10 cellular contexts compared by ENCODE assay signal in the genomic region with DNA sequence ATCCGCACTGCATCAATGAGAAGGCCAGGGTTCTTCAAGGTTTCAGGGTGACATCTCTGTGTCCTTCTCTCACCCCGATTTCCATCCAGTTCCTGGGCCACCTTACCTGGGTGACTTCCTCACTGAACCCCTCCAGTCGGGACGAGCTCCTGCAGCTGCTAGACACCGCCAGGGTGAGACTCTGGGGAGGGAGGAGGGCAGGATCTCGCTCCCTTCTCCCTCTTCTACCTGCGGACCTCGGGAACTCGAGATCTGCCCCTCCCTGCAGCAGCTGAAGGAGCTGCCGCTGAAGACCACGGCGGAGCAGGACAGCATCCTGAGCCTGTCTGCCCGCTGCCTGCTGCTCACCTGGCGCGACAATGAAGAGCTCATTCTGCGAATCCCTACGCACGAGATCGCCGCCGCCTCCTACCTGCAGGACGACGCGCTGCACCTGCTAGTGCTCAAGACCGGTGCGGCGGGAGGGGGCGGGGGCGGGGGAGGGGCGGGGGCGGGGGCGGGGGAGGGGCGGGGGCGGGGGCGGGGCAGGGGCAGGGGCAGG. TPM values are rescaled to one million over a fixed set of nuclear protein-coding genes. Genes with fewer than 3 reads are reported as not detected.
DNase-seq lines count a peak whose midpoint lies in the region; ATAC-seq and TF ChIP-seq lines count a peak whose summit lies in the region.
"Had no signal": no experiment of that assay in that cellular context is flagged by ENCODE, and none has a peak within 500 bp of the region (broad histone marks: within the 10 kb centered on the region; RNA-seq: fewer than 3 reads in every experiment).

No MANE protein-coding gene starts in this region.

- H3K4me1 ChIP-seq in HCT116 (ENCODE audit: control insufficient read depth in 1 of 2, insufficient read depth in 2 of 2, low read length in 2 of 2) = peaks cover 9 to 24% of the 10 kb centered on the region in 2 experiments

- no peaks in the 10 kb centered on the region for H3K9me2 ChIP-seq in HCT116 (ENCODE audit: insufficient read depth)

- ATAC-seq in HCT116 = peak; percentile 71
- no peak for ATAC-seq in HG03342 (IDR thresholded peaks at IDR 0.05; ENCODE audit: unreplicated experiment)
- no peak for ATAC-seq in GM19328 (IDR thresholded peaks at IDR 0.05; ENCODE audit: unreplicated experiment)

- TF ChIP-seq POLR2A in HCT116 (IDR thresholded peaks at IDR 0.05; ENCODE audit: borderline replicate concordance, extremely low read depth, insufficient read depth, insufficient read length) = no peak

- no peak overlapping the region for H3K27ac Mint-ChIP-seq in activated T-cell treated with anti-CD3 and anti-CD28 coated beads, Interleukin-2, amount 50 U/mL, for 24 hours
- H3K27ac Mint-ChIP-seq in stimulated activated naive CD8-positive, alpha-beta T cell treated with anti-CD3 and anti-CD28 coated beads, Interleukin-15, Interleukin-2, amounts not matched to agents 100 ng/mL and 50 ng/mL, for 24 hours = no peak overlapping the region

- H3K36me3 Mint-ChIP-seq in activated T-cell treated with anti-CD3 and anti-CD28 coated beads, Interleukin-2, amount 50 U/mL, for 24 hours (ENCODE audit: low read depth) = no peaks in the 10 kb centered on the region
- H3K36me3 Mint-ChIP-seq in stimulated activated naive CD8-positive, alpha-beta T cell treated with anti-CD3 and anti-CD28 coated beads, Interleukin-15, Interleukin-2, amounts not matched to agents 100 ng/mL and 50 ng/mL, for 24 hours (ENCODE audit: low read depth) = no peaks in the 10 kb centered on the region

- H3K9me3 ChIP-seq in HCT116 (ENCODE audit: control insufficient read depth in 1 of 2, insufficient read depth in 1 of 2, low read depth in 1 of 2, low read length in 2 of 2) = no peaks in the 10 kb centered on the region

- no peaks in the 10 kb centered on the region for H3K9me3 Mint-ChIP-seq in activated T-cell treated with anti-CD3 and anti-CD28 coated beads, Interleukin-2, amount 50 U/mL, for 24 hours
- no peaks in the 10 kb centered on the region for H3K9me3 Mint-ChIP-seq in stimulated activated naive CD8-positive, alpha-beta T cell treated with anti-CD3 and anti-CD28 coated beads, Interleukin-15, Interleukin-2, amounts not matched to agents 100 ng/mL and 50 ng/mL, for 24 hours

- H3K4me1 Mint-ChIP-seq in activated T-cell treated with anti-CD3 and anti-CD28 coated beads, Interleukin-2, amount 50 U/mL, for 24 hours (ENCODE audit: low read depth) = peaks cover 19% of the 10 kb centered on the region
- peaks cover 23% of the 10 kb centered on the region for H3K4me1 Mint-ChIP-seq in stimulated activated naive CD8-positive, alpha-beta T cell treated with anti-CD3 and anti-CD28 coated beads, Interleukin-15, Interleukin-2, amounts not matched to agents 100 ng/mL and 50 ng/mL, for 24 hours (ENCODE audit: low read depth)

- DNase-seq in HCT116 (ENCODE audit: low read depth, low spot score) (peak; percentile 79), NCI-H345 treated with DMSO at 0.1 percent for 48 hours (lab: John Stamatoyannopoulos, UW; ENCODE audit: unreplicated experiment) (peak; percentile 92), islet precursor cell (peak; percentile 93), foreskin melanocyte (no peak)
- no peak for DNase-seq in activated T-cell treated with anti-CD3 and anti-CD28 coated beads, Interleukin-2, amount 50 U/mL, for 24 hours

- H3K27ac ChIP-seq in HCT116 (ENCODE audit: low read depth, low read length) = no peak overlapping the region; the same call in 1 of the 2 replicates

- H3K4me3 Mint-ChIP-seq in activated T-cell treated with anti-CD3 and anti-CD28 coated beads, Interleukin-2, amount 50 U/mL, for 24 hours = peak overlapping the region; percentile 59
- peak overlapping the region; percentile 45 for H3K4me3 Mint-ChIP-seq in stimulated activated naive CD8-positive, alpha-beta T cell treated with anti-CD3 and anti-CD28 coated beads, Interleukin-15, Interleukin-2, amounts not matched to agents 100 ng/mL and 50 ng/mL, for 24 hours

- H4K20me1 ChIP-seq in HCT116 (ENCODE audit: insufficient read depth) = no peaks in the 10 kb centered on the region

- CTCF ChIA-PET in HCT116 (lab: Charles Lee) = interaction anchor here (0.9 to 2.0 kb wide), 11 partner anchors 9 to 171 kb away, joined by 3 to 27 read pairs (median 7); partner anchors contain the start of gene PDRG1

- 0 out of 2 replicates have a peak overlapping the region, but pooled peaks have one; percentile 21 for H3K9ac ChIP-seq in HCT116 (ENCODE audit: low read length)

- peak; percentile 32 to 52 (median 35); a peak in 4 of 6 replicates for TF ChIP-seq CTCF in HCT116 (IDR thresholded peaks at IDR 0.05 in 2 of 3, conservative IDR thresholded peaks at IDR 0.05 in 1 of 3; ENCODE audit: borderline replicate concordance in 1 of 3, insufficient read depth in 1 of 3, low read depth in 2 of 3, low read length in 2 of 3)

- peak overlapping the region; percentile 42 to 55 for H3K4me3 ChIP-seq in HCT116 (replicated peaks in 1 of 2; ENCODE audit: low read depth in 1 of 2, low read length in 2 of 2)

- peak; percentile 33 for TF ChIP-seq RAD21 in HCT116 (IDR thresholded peaks at IDR 0.05; ENCODE audit: low read depth)

- H3K79me2 ChIP-seq in HCT116 (ENCODE audit: insufficient read depth, low read length) = no peaks in the 10 kb centered on the region

- H3K4me2 ChIP-seq in HCT116 (ENCODE audit: low read length) = peak overlapping the region; percentile 89

- POLR2A ChIA-PET in HCT116 (lab: Charles Lee) = interaction anchor here (0.8 to 1.4 kb wide), 5 partner anchors 8 to 155 kb away, joined by 3 to 6 read pairs (median 3); no protein-coding TSS in a partner anchor

- peaks cover 10% of the 10 kb centered on the region for H3K27me3 ChIP-seq in HCT116 (ENCODE audit: insufficient read depth, low read length)

- RAD21 ChIA-PET in HCT116 (lab: Charles Lee; ENCODE audit: low non-redundant PET in 1 of 2, low total read pairs in 2 of 2, uncharacterized antibody in 2 of 2, unreplicated experiment in 2 of 2) = interaction anchor here (0.7 to 1.5 kb wide), 4 partner anchors 65 to 498 kb away, joined by 3 to 6 read pairs (median 4); partner anchors contain the start of gene PDRG1 (in 1 of the 2)

- intact Hi-C loops in HCT116 (cut with micrococcal nuclease) = loop anchor here (5.0 kb wide), 1 partner anchor 465 kb away; no protein-coding TSS in a partner anchor

- no peaks in the 10 kb centered on the region for H3K36me3 ChIP-seq in HCT116 (ENCODE audit: control insufficient read depth in 1 of 2, insufficient read depth in 2 of 2, low read length in 2 of 2)

- peaks cover 73% of the 10 kb centered on the region for H3K27me3 Mint-ChIP-seq in activated T-cell treated with anti-CD3 and anti-CD28 coated beads, Interleukin-2, amount 50 U/mL, for 24 hours
- peaks cover 66% of the 10 kb centered on the region for H3K27me3 Mint-ChIP-seq in stimulated activated naive CD8-positive, alpha-beta T cell treated with anti-CD3 and anti-CD28 coated beads, Interleukin-15, Interleukin-2, amounts not matched to agents 100 ng/mL and 50 ng/mL, for 24 hours

- BruUV-seq in HCT116 (replicated peaks; lab: Mats Ljungman, UMichigan) = no TSS peak

- peak overlapping the region; percentile 95 for H2AFZ ChIP-seq in HCT116 (ENCODE audit: low read depth, low read length, poor library complexity, severe bottlenecking)

TF ChIP-seq in HCT116, 20 proteins besides CTCF, POLR2A, EP300 and RAD21:
- TF ChIP-seq POLR2AphosphoS5 (IDR thresholded peaks at IDR 0.05; ENCODE audit: low read depth, low read length) = no peak
- TF ChIP-seq MAX (IDR thresholded peaks at IDR 0.05) = peak; percentile 68

RNA-seq across cellular contexts. Expression of gene CCM2L, which starts 7.5 kb away (rescaled TPM):
- 1.4 TPM for total RNA-seq in HCT116 (2021; ENCODE audit: unreplicated experiment)
- polyA plus RNA-seq in HCT116 (2012) = 0.75 and 1.3 TPM in 2 replicates
- total RNA-seq: M059J had no signal

RNA-seq across cellular contexts. Expression of gene HCK, which starts 34.3 kb away (rescaled TPM):
- total RNA-seq in HCT116 (2021; ENCODE audit: unreplicated experiment) = 0.17 TPM
- polyA plus RNA-seq in HCT116 (2012) = 0.09 TPM in 1 of 2 replicates, not detected in the other
- total RNA-seq: glomerular endothelial cell had no signal

RNA-seq across cellular contexts. Expression of gene XKR7, which starts 49.8 kb away (rescaled TPM):
- total RNA-seq in HCT116 (2021; ENCODE audit: unreplicated experiment) = not detected
- polyA plus RNA-seq in HCT116 (2012) = not detected in 2 replicates
- total RNA-seq: glomerular endothelial cell had no signal

Comparison
In these comparisons a context has a peak if more than half of its experiments do, and no peak if none do; other contexts are left out.
1. DNase-seq: peak in HCT116 (single experiment), NCI-H345 treated with DMSO at 0.1 percent for 48 hours (single experiment) and islet precursor cell (single experiment); none in activated T-cell treated with anti-CD3 and anti-CD28 coated beads, Interleukin-2, amount 50 U/mL, for 24 hours (single experiment) and foreskin melanocyte (single experiment).